Comparison of ENCODE assay signal across 8 cellular contexts in genomic region chr9:70080481-70081119, GRCh38. TPM values are rescaled to one million over a fixed set of nuclear protein-coding genes. Genes with fewer than 3 reads are reported as not detected.
DNase-seq lines count a peak whose midpoint lies in the region; ATAC-seq and TF ChIP-seq lines count a peak whose summit lies in the region.

No MANE protein-coding gene starts in this region.

- DNase-seq in AG09309 (ENCODE audit: low read depth) (peak; percentile 24), NB4 (ENCODE audit: low read depth) (peak; percentile 3), body of pancreas (peak; percentile 49 to 74 (median 58)), medulla oblongata (ENCODE audit: extremely low spot score) (peak; percentile 57), NCI-H226 (no peak), HK-2 (ENCODE audit: unreplicated experiment) (no peak)

- H3K4me3 ChIP-seq in AG09309 (ENCODE audit: control insufficient read depth, low read depth, low read length) (no peak overlapping the region), NB4 (ENCODE audit: low read depth, low read length) (no peak overlapping the region), body of pancreas (no peak overlapping the region)

- intact Hi-C loops in body of pancreas (cut with DNase I) = no loop called here

- whole genome bisulfite sequencing in body of pancreas, 2 donors = 8 to 14% methylated on average over 5 of the region's 5 CpGs

- no peaks in the 10 kb centered on the region for H3K27me3 ChIP-seq in body of pancreas

- H3K36me3 ChIP-seq in body of pancreas (replicated peaks in 1 of 2; ENCODE audit: insufficient read depth in 1 of 2, low read depth in 2 of 2) = no peaks in the 10 kb centered on the region

- TF ChIP-seq CTCF in AG09309 (IDR thresholded peaks at IDR 0.05; ENCODE audit: control insufficient read depth, insufficient read depth, low read depth, low read length, missing control alignments) (no peak), NB4 (IDR thresholded peaks at IDR 0.05; ENCODE audit: low read depth, low read length) (no peak), body of pancreas (IDR thresholded peaks at IDR 0.05) (no peak)

- peak; percentile 88 for ATAC-seq in body of pancreas
- ATAC-seq in HG02571 (IDR thresholded peaks at IDR 0.05; ENCODE audit: unreplicated experiment) = no peak
- no peak for ATAC-seq in HG03520 (IDR thresholded peaks at IDR 0.05; ENCODE audit: unreplicated experiment)

- H3K27ac ChIP-seq in body of pancreas = peak overlapping the region; percentile 12 to 70 (median 41)

- peaks cover 30% of the 10 kb centered on the region for H3K4me1 ChIP-seq in body of pancreas

- no peaks in the 10 kb centered on the region for H3K9me3 ChIP-seq in body of pancreas

- no peak for TF ChIP-seq POLR2A in NB4 (IDR thresholded peaks at IDR 0.05; ENCODE audit: extremely low read depth, insufficient read length)
- TF ChIP-seq POLR2A in body of pancreas (IDR thresholded peaks at IDR 0.05) = no peak

RNA-seq across cellular contexts. Expression of gene MAMDC2, which starts 37.0 kb away (rescaled TPM):
- 10 to 100 TPM in 1 of 2 donors, 1 to 10 TPM in 1; 4.0 to 17.1 TPM for total RNA-seq in body of pancreas

Comparison
In these comparisons a context has a peak if more than half of its experiments do, and no peak if none do; other contexts are left out.
1. DNase-seq: peak in AG09309 (single experiment), NB4 (single experiment), body of pancreas (4 of 4) and medulla oblongata (single experiment); none in NCI-H226 (single experiment) and HK-2 (single experiment).